Comparison of ENCODE assay signal across 17 cellular contexts in the genomic region with DNA sequence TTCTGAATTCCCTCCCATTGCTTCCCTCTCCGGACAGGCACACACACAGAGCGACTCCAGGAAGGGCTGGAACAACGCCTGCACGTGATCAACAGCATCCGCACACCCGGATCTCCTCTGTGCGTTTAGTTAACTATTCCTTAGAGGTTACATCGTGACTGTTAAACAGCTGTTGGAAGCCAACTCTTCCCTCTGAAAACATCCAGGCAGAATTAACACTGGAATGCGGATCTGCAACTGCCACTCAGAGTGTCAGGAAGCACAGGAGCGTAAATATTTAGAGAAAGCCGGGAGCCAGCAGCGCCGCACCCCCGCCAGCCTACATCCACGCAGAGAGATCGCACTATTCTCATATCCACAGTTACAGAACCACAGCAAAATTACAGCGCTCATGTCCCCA. TPM values are rescaled to one million over a fixed set of nuclear protein-coding genes. Genes with fewer than 3 reads are reported as not detected.
DNase-seq lines count a peak whose midpoint lies in the region; ATAC-seq and TF ChIP-seq lines count a peak whose summit lies in the region.
"Had no signal": no experiment of that assay in that cellular context is flagged by ENCODE, and none has a peak within 500 bp of the region (broad histone marks: within the 10 kb centered on the region; RNA-seq: fewer than 3 reads in every experiment).

No MANE protein-coding gene starts in this region.

- H3K9me3 ChIP-seq in body of pancreas (no peaks in the 10 kb centered on the region), lower lobe of right lung (no peaks in the 10 kb centered on the region), spleen (peaks cover 0 to 10% (median 2%) of the 10 kb centered on the region in 8 donors), tibial artery (no peaks in the 10 kb centered on the region)

- whole genome bisulfite sequencing in body of pancreas, 2 donors: 40 to 63% methylated on average over 15 to 17 of the region's 17 CpGs
- WGBS in spleen, 5 donors: 29 to 34% (median 31%) methylated on average over 17 of the region's 17 CpGs

- H3K27ac ChIP-seq in body of pancreas (peak overlapping the region in 2 of 4 donors; percentile 26 to 38), lower lobe of right lung (no peak overlapping the region), spleen (no peak overlapping the region), tibial artery (no peak overlapping the region)
- H3K27ac ChIP-seq: dorsolateral prefrontal cortex had no signal

- no peak for TF ChIP-seq CTCF in body of pancreas (IDR thresholded peaks at IDR 0.05)
- TF ChIP-seq CTCF in lower lobe of right lung (IDR thresholded peaks at IDR 0.05): no peak
- no peak for TF ChIP-seq CTCF in spleen (IDR thresholded peaks at IDR 0.05 in 8 of 11, conservative IDR thresholded peaks at IDR 0.05 in 3 of 11)
- no peak for TF ChIP-seq CTCF in tibial artery (IDR thresholded peaks at IDR 0.05)

- no peaks in the 10 kb centered on the region for H3K36me3 ChIP-seq in body of pancreas (replicated peaks in 1 of 2; ENCODE audit: insufficient read depth in 1 of 2, low read depth in 2 of 2)
- H3K36me3 ChIP-seq in lower lobe of right lung: no peaks in the 10 kb centered on the region
- no peaks in the 10 kb centered on the region for H3K36me3 ChIP-seq in spleen
- no peaks in the 10 kb centered on the region for H3K36me3 ChIP-seq in tibial artery

- H3K4me3 ChIP-seq in body of pancreas (no peak overlapping the region), lower lobe of right lung (peak overlapping the region; percentile 19), spleen (peak overlapping the region in 1 of 8 donors; percentile 2), tibial artery (no peak overlapping the region)

- peak; percentile 3 for DNase-seq in DMS 273 (lab: John Stamatoyannopoulos, UW; ENCODE audit: unreplicated experiment)
- no peak for DNase-seq in DMS 273 treated with DMSO at 0.1 percent for 48 hours (lab: John Stamatoyannopoulos, UW)
- DNase-seq in body of pancreas: peak; percentile 23 to 50 (median 46)
- DNase-seq in lower lobe of right lung: peak; percentile 45
- peak; percentile 23 for DNase-seq in spleen
- DNase-seq in tibial artery: no peak
- DNase-seq: 8988T; activated CD4-positive, alpha-beta T cell treated with anti-CD3 and anti-CD28 coated beads, Interleukin-2, amount 50 U/mL, for 4 hours; activated naive CD4-positive, alpha-beta T cell treated with anti-CD3 and anti-CD28 coated beads, Interleukin-2, amount 50 U/mL, for 16 hours; DND-41; NCI-H146; stimulated activated naive B cell treated with anti-CD40 and anti-IgM and Interleukin-4, amounts not matched to agents 10 μg/mL and 1 μg/mL and 100 μg/mL, for 72 hours; SW 1271 had no signal

- H3K4me1 ChIP-seq in body of pancreas (peaks cover 22% of the 10 kb centered on the region), lower lobe of right lung (peaks cover 19% of the 10 kb centered on the region), spleen (no peaks in the 10 kb centered on the region), tibial artery (no peaks in the 10 kb centered on the region)

- ATAC-seq in body of pancreas (peak; percentile 34), lower lobe of right lung (peak; percentile 34 to 42), GM18861 (IDR thresholded peaks at IDR 0.05; ENCODE audit: unreplicated experiment) (no peak), HG03280 (IDR thresholded peaks at IDR 0.05; ENCODE audit: unreplicated experiment) (no peak)
- ATAC-seq: naive thymus-derived CD8-positive, alpha-beta T cell; stimulated activated naive B cell treated with anti-CD40 and anti-IgM and Interleukin-4, amounts not matched to agents 10 μg/mL and 1 μg/mL and 100 μg/mL, for 72 hours had no signal

- TF ChIP-seq POLR2A in body of pancreas (IDR thresholded peaks at IDR 0.05) (no peak), spleen (IDR thresholded peaks at IDR 0.05) (no peak)

- H3K27me3 ChIP-seq in body of pancreas: no peaks in the 10 kb centered on the region
- no peaks in the 10 kb centered on the region for H3K27me3 ChIP-seq in lower lobe of right lung (ENCODE audit: low read depth)
- H3K27me3 ChIP-seq in spleen (replicated peaks in 1 of 7): peaks cover 0 to 60% (median 0%) of the 10 kb centered on the region in 7 donors
- H3K27me3 ChIP-seq in tibial artery: peaks cover 0 to 34% of the 10 kb centered on the region in 2 donors

- intact Hi-C loops in body of pancreas (cut with DNase I) (no loop called here), lower lobe of right lung (cut with DNase I) (no loop called here), spleen (cut with DNase I; ENCODE audit: low total_unique reads) (no loop called here), tibial artery (cut with DNase I; ENCODE audit: low total_unique reads) (no loop called here)

RNA-seq across cellular contexts. Expression of a gene that starts 46.2 kb away (rescaled TPM):
- 10 to 100 TPM; 44.4 to 94.9 TPM for total RNA-seq in body of pancreas
- total RNA-seq in lower lobe of right lung: 59.8 TPM
- 10 to 100 TPM in 5 of 7 donors, 1 to 10 TPM in 2; 5.7 to 23.8 (median 12.1) TPM for total RNA-seq in spleen
- 1 to 10 TPM in 1 of 3 donors, under 1 TPM in 2; 0.30 to 1.4 (median 0.61) TPM for polyA plus RNA-seq in spleen
- total RNA-seq: naive thymus-derived CD8-positive, alpha-beta T cell had no signal
- polyA plus RNA-seq: naive thymus-derived CD8-positive, alpha-beta T cell had no signal

Comparison
In these comparisons a context has a peak if more than half of its experiments do, and no peak if none do; other contexts are left out.
1. DNase-seq: peak in DMS 273 (single experiment), body of pancreas (4 of 4), lower lobe of right lung (single experiment) and spleen (single experiment); none in DMS 273 treated with DMSO at 0.1 percent for 48 hours (single experiment) and tibial artery (0 of 2).
2. ATAC-seq: peak in body of pancreas (single experiment) and lower lobe of right lung (2 of 2); none in GM18861 (single experiment) and HG03280 (single experiment).